Comparison of ENCODE assay signal across 1 cellular context in the genomic region with DNA sequence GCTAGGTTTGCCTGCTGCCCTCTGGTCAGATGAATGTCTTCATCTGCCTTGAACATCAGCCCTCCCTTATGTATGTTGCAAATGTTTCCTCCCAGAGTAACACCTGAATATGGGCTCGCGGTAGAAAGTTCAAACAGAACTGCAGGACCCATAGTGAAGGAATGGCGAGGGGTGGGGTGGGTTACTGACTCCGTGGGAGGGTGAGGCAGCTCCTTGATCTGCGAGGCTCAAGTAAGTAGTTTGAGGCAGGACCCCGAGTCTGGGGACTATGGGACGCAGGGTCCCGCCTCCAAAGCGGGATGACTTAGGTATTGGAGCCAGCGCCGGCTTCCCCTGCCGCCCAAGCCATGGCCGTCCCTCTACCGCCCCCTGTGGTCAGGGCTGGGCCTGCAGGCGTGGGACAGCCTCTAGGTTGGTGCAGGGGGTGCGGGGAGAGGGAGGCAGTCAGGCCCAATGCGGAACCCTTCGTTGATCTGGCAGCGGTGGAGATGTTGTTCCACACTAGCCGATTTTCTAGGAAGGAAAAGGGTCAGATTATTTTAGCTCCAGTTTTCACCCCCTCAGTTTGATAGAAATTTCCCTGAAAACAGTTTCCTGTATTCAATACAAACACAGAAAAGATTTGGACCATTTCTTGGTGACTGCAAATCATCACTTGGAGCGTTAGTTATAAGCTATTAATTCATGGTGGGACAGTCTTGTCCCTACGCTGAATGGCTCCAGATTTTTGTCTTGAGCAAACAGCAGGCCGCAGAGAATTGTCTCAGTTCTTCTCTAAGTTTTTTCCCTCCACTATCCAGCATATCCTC.
TF ChIP-seq lines count a peak whose summit lies in the region.

No MANE protein-coding gene starts in this region.

TF ChIP-seq in K562, 482 proteins besides CTCF, POLR2A, EP300 and RAD21 (continued from another document):
- TF ChIP-seq PURB (CRISPR knock-in tag; IDR thresholded peaks at IDR 0.05; ENCODE audit: low read depth) (no peak), ZNF583 (CRISPR knock-in tag; IDR thresholded peaks at IDR 0.05) (no peak), HMG20A (CRISPR knock-in tag; conservative IDR thresholded peaks at IDR 0.05) (no peak), ZNF124 (CRISPR knock-in tag; IDR thresholded peaks at IDR 0.05) (no peak), EGR1 (conservative IDR thresholded peaks at IDR 0.05) (no peak), PTRF (tag; IDR thresholded peaks at IDR 0.05) (no peak), ZNF140 (CRISPR knock-in tag; IDR thresholded peaks at IDR 0.05) (no peak), CEBPG (CRISPR knock-in tag; IDR thresholded peaks at IDR 0.05) (no peak), CEBPG (tag; conservative IDR thresholded peaks at IDR 0.05 in 1 of 2, IDR thresholded peaks at IDR 0.05 in 1 of 2) (no peak), MAFG (tag; conservative IDR thresholded peaks at IDR 0.05) (no peak), KLF16 (IDR thresholded peaks at IDR 0.05) (peak; percentile 66), CBX8 (IDR thresholded peaks at IDR 0.05; ENCODE audit: borderline replicate concordance, extremely low read depth, low read depth, low read length, poor library complexity, severe bottlenecking) (no peak), ZNF644 (tag; IDR thresholded peaks at IDR 0.05; ENCODE audit: low read depth) (no peak), RBM22 (IDR thresholded peaks at IDR 0.05; ENCODE audit: low read depth, low read length, poor library complexity, severe bottlenecking) (no peak), TARDBP (IDR thresholded peaks at IDR 0.05) (no peak), PCBP1 (IDR thresholded peaks at IDR 0.05; ENCODE audit: low read depth, low read length, poor library complexity, severe bottlenecking) (no peak), SMARCE1 (IDR thresholded peaks at IDR 0.05) (no peak), LEF1 (IDR thresholded peaks at IDR 0.05) (no peak), HDAC1 (IDR thresholded peaks at IDR 0.05) (no peak), SIRT6 (IDR thresholded peaks at IDR 0.05; ENCODE audit: low read depth, low read length) (no peak), TGIF2 (CRISPR knock-in tag; IDR thresholded peaks at IDR 0.05) (no peak), ZNF121 (CRISPR knock-in tag; conservative IDR thresholded peaks at IDR 0.05) (no peak), ZFPM2 (CRISPR knock-in tag; IDR thresholded peaks at IDR 0.05) (no peak), CTBP1 (IDR thresholded peaks at IDR 0.05; ENCODE audit: borderline replicate concordance) (peak; percentile 18; the same call in 1 of the 2 replicates), ZNF12 (CRISPR knock-in tag; IDR thresholded peaks at IDR 0.05) (no peak), ZNF263 (CRISPR knock-in tag; IDR thresholded peaks at IDR 0.05; ENCODE audit: borderline replicate concordance) (no peak; the same call in 1 of the 2 replicates)
- TF ChIP-seq, protein P1, sequence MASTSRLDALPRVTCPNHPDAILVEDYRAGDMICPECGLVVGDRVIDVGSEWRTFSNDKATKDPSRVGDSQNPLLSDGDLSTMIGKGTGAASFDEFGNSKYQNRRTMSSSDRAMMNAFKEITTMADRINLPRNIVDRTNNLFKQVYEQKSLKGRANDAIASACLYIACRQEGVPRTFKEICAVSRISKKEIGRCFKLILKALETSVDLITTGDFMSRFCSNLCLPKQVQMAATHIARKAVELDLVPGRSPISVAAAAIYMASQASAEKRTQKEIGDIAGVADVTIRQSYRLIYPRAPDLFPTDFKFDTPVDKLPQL (IDR thresholded peaks at IDR 0.05; ENCODE audit: extremely low read depth, insufficient read length) = no peak
- TF ChIP-seq, protein P2, sequence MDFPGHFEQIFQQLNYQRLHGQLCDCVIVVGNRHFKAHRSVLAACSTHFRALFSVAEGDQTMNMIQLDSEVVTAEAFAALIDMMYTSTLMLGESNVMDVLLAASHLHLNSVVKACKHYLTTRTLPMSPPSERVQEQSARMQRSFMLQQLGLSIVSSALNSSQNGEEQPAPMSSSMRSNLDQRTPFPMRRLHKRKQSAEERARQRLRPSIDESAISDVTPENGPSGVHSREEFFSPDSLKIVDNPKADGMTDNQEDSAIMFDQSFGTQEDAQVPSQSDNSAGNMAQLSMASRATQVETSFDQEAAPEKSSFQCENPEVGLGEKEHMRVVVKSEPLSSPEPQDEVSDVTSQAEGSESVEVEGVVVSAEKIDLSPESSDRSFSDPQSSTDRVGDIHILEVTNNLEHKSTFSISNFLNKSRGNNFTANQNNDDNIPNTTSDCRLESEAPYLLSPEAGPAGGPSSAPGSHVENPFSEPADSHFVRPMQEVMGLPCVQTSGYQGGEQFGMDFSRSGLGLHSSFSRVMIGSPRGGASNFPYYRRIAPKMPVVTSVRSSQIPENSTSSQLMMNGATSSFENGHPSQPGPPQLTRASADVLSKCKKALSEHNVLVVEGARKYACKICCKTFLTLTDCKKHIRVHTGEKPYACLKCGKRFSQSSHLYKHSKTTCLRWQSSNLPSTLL (IDR thresholded peaks at IDR 0.05) = no peak
- TF ChIP-seq, protein P3, sequence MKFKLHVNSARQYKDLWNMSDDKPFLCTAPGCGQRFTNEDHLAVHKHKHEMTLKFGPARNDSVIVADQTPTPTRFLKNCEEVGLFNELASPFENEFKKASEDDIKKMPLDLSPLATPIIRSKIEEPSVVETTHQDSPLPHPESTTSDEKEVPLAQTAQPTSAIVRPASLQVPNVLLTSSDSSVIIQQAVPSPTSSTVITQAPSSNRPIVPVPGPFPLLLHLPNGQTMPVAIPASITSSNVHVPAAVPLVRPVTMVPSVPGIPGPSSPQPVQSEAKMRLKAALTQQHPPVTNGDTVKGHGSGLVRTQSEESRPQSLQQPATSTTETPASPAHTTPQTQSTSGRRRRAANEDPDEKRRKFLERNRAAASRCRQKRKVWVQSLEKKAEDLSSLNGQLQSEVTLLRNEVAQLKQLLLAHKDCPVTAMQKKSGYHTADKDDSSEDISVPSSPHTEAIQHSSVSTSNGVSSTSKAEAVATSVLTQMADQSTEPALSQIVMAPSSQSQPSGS (CRISPR knock-in tag; IDR thresholded peaks at IDR 0.05) = no peak
- TF ChIP-seq, protein P4, sequence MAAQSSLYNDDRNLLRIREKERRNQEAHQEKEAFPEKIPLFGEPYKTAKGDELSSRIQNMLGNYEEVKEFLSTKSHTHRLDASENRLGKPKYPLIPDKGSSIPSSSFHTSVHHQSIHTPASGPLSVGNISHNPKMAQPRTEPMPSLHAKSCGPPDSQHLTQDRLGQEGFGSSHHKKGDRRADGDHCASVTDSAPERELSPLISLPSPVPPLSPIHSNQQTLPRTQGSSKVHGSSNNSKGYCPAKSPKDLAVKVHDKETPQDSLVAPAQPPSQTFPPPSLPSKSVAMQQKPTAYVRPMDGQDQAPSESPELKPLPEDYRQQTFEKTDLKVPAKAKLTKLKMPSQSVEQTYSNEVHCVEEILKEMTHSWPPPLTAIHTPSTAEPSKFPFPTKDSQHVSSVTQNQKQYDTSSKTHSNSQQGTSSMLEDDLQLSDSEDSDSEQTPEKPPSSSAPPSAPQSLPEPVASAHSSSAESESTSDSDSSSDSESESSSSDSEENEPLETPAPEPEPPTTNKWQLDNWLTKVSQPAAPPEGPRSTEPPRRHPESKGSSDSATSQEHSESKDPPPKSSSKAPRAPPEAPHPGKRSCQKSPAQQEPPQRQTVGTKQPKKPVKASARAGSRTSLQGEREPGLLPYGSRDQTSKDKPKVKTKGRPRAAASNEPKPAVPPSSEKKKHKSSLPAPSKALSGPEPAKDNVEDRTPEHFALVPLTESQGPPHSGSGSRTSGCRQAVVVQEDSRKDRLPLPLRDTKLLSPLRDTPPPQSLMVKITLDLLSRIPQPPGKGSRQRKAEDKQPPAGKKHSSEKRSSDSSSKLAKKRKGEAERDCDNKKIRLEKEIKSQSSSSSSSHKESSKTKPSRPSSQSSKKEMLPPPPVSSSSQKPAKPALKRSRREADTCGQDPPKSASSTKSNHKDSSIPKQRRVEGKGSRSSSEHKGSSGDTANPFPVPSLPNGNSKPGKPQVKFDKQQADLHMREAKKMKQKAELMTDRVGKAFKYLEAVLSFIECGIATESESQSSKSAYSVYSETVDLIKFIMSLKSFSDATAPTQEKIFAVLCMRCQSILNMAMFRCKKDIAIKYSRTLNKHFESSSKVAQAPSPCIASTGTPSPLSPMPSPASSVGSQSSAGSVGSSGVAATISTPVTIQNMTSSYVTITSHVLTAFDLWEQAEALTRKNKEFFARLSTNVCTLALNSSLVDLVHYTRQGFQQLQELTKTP (IDR thresholded peaks at IDR 0.05; ENCODE audit: low read depth in 1 of 2, partially characterized antibody in 2 of 2) = no peak
- TF ChIP-seq, protein P5, sequence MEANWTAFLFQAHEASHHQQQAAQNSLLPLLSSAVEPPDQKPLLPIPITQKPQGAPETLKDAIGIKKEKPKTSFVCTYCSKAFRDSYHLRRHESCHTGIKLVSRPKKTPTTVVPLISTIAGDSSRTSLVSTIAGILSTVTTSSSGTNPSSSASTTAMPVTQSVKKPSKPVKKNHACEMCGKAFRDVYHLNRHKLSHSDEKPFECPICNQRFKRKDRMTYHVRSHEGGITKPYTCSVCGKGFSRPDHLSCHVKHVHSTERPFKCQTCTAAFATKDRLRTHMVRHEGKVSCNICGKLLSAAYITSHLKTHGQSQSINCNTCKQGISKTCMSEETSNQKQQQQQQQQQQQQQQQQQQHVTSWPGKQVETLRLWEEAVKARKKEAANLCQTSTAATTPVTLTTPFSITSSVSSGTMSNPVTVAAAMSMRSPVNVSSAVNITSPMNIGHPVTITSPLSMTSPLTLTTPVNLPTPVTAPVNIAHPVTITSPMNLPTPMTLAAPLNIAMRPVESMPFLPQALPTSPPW (CRISPR knock-in tag; IDR thresholded peaks at IDR 0.05) = peak; percentile 44; the same call in 1 of the 2 replicates
- TF ChIP-seq, protein P6, sequence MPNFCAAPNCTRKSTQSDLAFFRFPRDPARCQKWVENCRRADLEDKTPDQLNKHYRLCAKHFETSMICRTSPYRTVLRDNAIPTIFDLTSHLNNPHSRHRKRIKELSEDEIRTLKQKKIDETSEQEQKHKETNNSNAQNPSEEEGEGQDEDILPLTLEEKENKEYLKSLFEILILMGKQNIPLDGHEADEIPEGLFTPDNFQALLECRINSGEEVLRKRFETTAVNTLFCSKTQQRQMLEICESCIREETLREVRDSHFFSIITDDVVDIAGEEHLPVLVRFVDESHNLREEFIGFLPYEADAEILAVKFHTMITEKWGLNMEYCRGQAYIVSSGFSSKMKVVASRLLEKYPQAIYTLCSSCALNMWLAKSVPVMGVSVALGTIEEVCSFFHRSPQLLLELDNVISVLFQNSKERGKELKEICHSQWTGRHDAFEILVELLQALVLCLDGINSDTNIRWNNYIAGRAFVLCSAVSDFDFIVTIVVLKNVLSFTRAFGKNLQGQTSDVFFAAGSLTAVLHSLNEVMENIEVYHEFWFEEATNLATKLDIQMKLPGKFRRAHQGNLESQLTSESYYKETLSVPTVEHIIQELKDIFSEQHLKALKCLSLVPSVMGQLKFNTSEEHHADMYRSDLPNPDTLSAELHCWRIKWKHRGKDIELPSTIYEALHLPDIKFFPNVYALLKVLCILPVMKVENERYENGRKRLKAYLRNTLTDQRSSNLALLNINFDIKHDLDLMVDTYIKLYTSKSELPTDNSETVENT (CRISPR knock-in tag; IDR thresholded peaks at IDR 0.05) = no peak
- TF ChIP-seq, protein P7, sequence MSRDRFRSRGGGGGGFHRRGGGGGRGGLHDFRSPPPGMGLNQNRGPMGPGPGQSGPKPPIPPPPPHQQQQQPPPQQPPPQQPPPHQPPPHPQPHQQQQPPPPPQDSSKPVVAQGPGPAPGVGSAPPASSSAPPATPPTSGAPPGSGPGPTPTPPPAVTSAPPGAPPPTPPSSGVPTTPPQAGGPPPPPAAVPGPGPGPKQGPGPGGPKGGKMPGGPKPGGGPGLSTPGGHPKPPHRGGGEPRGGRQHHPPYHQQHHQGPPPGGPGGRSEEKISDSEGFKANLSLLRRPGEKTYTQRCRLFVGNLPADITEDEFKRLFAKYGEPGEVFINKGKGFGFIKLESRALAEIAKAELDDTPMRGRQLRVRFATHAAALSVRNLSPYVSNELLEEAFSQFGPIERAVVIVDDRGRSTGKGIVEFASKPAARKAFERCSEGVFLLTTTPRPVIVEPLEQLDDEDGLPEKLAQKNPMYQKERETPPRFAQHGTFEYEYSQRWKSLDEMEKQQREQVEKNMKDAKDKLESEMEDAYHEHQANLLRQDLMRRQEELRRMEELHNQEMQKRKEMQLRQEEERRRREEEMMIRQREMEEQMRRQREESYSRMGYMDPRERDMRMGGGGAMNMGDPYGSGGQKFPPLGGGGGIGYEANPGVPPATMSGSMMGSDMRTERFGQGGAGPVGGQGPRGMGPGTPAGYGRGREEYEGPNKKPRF (IDR thresholded peaks at IDR 0.05; ENCODE audit: low read depth, low read length) = no peak
